25 cellular contexts compared by ENCODE assay signal in the genomic region with DNA sequence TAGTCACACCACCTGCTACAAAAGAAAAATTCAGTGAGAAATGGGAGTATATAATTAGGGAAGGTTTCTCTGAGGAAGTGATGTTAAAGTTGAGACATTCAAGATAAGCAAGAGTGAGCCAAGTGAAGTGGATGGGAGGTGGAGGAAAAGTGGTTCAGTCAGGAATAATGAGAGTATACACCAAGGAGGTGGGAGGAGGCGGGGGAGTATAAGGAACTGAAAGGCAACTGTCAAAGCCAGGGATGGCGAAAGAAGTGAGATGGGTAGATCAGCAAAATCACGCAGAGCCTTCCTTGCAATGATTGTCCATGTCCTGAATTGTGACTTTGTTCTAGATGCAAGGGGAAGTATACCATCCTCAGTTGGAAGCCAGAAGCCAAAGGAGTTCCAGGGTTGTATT. TPM values are rescaled to one million over a fixed set of nuclear protein-coding genes. Genes with fewer than 3 reads are reported as not detected.
"Had no signal": no experiment of that assay in that cellular context is flagged by ENCODE, and none has a peak within 500 bp of the region (broad histone marks: within the 10 kb centered on the region; RNA-seq: fewer than 3 reads in every experiment).

No MANE protein-coding gene starts in this region.

- H3K36me3 ChIP-seq: ascending aorta, WERI-Rb-1 had no signal

- H3K4me3 Mint-ChIP-seq: activated CD4-positive, alpha-beta T cell treated with anti-CD3 and anti-CD28 coated beads for 36 hours; activated CD8-positive, alpha-beta T cell treated with anti-CD3 and anti-CD28 coated beads for 36 hours; activated naive CD4-positive, alpha-beta T cell treated with anti-CD3 and anti-CD28 coated beads, Interleukin-2, amount 10 ng/mL, durations not matched to agents 7 days and 5 days; activated naive CD8-positive, alpha-beta T cell treated with anti-CD3 and anti-CD28 coated beads, Interleukin-2, amount 10 ng/mL, durations not matched to agents 7 days and 5 days; activated T-cell treated with anti-CD3 and anti-CD28 coated beads, Interleukin-2, amount 50 U/mL, for 72 hours; T-cell had no signal

- H3K36me3 Mint-ChIP-seq: activated naive CD4-positive, alpha-beta T cell treated with anti-CD3 and anti-CD28 coated beads, Interleukin-2, amount 10 ng/mL, durations not matched to agents 7 days and 5 days; activated naive CD8-positive, alpha-beta T cell treated with anti-CD3 and anti-CD28 coated beads, Interleukin-2, amount 10 ng/mL, durations not matched to agents 7 days and 5 days; T-cell had no signal

- H3K9me3 ChIP-seq: ascending aorta, body of pancreas had no signal

- ATAC-seq: activated CD4-positive, alpha-beta T cell treated with anti-CD3 and anti-CD28 coated beads for 36 hours; activated CD8-positive, alpha-beta T cell treated with anti-CD3 and anti-CD28 coated beads for 36 hours; activated T-cell treated with anti-CD3 and anti-CD28 coated beads, Interleukin-2, amount 50 U/mL, for 72 hours; body of pancreas; K562; T-cell had no signal

- H3K4me3 ChIP-seq: ascending aorta, body of pancreas, K562, SK-N-MC had no signal

- H3K27ac Mint-ChIP-seq: activated CD4-positive, alpha-beta T cell treated with anti-CD3 and anti-CD28 coated beads for 36 hours; activated CD8-positive, alpha-beta T cell treated with anti-CD3 and anti-CD28 coated beads for 36 hours; activated naive CD4-positive, alpha-beta T cell treated with anti-CD3 and anti-CD28 coated beads, Interleukin-2, amount 10 ng/mL, durations not matched to agents 7 days and 5 days; activated naive CD8-positive, alpha-beta T cell treated with anti-CD3 and anti-CD28 coated beads, Interleukin-2, amount 10 ng/mL, durations not matched to agents 7 days and 5 days; activated T-cell treated with anti-CD3 and anti-CD28 coated beads, Interleukin-2, amount 50 U/mL, for 72 hours; activated T-helper 2 cell treated with anti-CD3 and anti-CD28 coated beads, Interferon-gamma antibody, Interleukin-2, Interleukin-4, amounts not matched to agents 10 μg/mL and 5 μg/mL and 100 μg/mL, durations not matched to agents 14 hours and 24 hours and 36 hours; T-cell had no signal

- H3K27me3 ChIP-seq: ascending aorta, body of pancreas had no signal

- H3K4me1 Mint-ChIP-seq: activated CD4-positive, alpha-beta T cell treated with anti-CD3 and anti-CD28 coated beads for 36 hours; activated naive CD4-positive, alpha-beta T cell treated with anti-CD3 and anti-CD28 coated beads, Interleukin-2, amount 10 ng/mL, durations not matched to agents 7 days and 5 days; activated naive CD8-positive, alpha-beta T cell treated with anti-CD3 and anti-CD28 coated beads, Interleukin-2, amount 10 ng/mL, durations not matched to agents 7 days and 5 days; T-cell had no signal

- H3K27ac ChIP-seq: ascending aorta, body of pancreas, SK-N-MC, WERI-Rb-1 had no signal

- H3K27me3 Mint-ChIP-seq: activated CD4-positive, alpha-beta T cell treated with anti-CD3 and anti-CD28 coated beads for 36 hours; activated CD8-positive, alpha-beta T cell treated with anti-CD3 and anti-CD28 coated beads for 36 hours; activated naive CD4-positive, alpha-beta T cell treated with anti-CD3 and anti-CD28 coated beads, Interleukin-2, amount 10 ng/mL, durations not matched to agents 7 days and 5 days; activated naive CD8-positive, alpha-beta T cell treated with anti-CD3 and anti-CD28 coated beads, Interleukin-2, amount 10 ng/mL, durations not matched to agents 7 days and 5 days; T-cell had no signal

- DNase-seq: activated CD4-positive, alpha-beta T cell treated with anti-CD3 and anti-CD28 coated beads for 36 hours; activated CD8-positive, alpha-beta memory T cell treated with anti-CD3 and anti-CD28 coated beads, Interleukin-2, amount 50 U/mL, for 4 hours; activated CD8-positive, alpha-beta T cell treated with anti-CD3 and anti-CD28 coated beads for 36 hours; activated gamma-delta T cell treated with Interleukin-2 at 50 U/mL for 16 hours; activated naive CD4-positive, alpha-beta T cell treated with anti-CD3 and anti-CD28 coated beads, Interleukin-2, amount 10 ng/mL, durations not matched to agents 7 days and 5 days; activated naive CD8-positive, alpha-beta T cell treated with anti-CD3 and anti-CD28 coated beads, Interleukin-2, amount 10 ng/mL, durations not matched to agents 7 days and 5 days; activated T-cell treated with anti-CD3 and anti-CD28 coated beads, Interleukin-2, amount 50 U/mL, for 72 hours; amniotic stem cell; body of pancreas; Karpas-422; NCI-H1048; NCI-H146; NCI-H187 treated with DMSO at 0.1 percent for 48 hours; NCI-H2081 treated with DMSO at 0.1 percent for 48 hours; NCI-H82; SIG-M5; T-cell; T-helper 2 cell; T1000; WERI-Rb-1 had no signal

- H3K4me1 ChIP-seq: ascending aorta had no signal

RNA-seq across cellular contexts. Expression of gene PRKD1, which starts 33.6 kb away (rescaled TPM):
- total RNA-seq: activated CD4-positive, alpha-beta T cell treated with anti-CD3 and anti-CD28 coated beads for 36 hours; activated CD8-positive, alpha-beta T cell treated with anti-CD3 and anti-CD28 coated beads for 36 hours; activated naive CD8-positive, alpha-beta T cell treated with anti-CD3 and anti-CD28 coated beads, Interleukin-2, amount 10 ng/mL, durations not matched to agents 7 days and 5 days; activated T-cell treated with anti-CD3 and anti-CD28 coated beads, Interleukin-2, amount 50 U/mL, for 72 hours; activated T-helper 2 cell treated with anti-CD3 and anti-CD28 coated beads, Interferon-gamma antibody, Interleukin-2, Interleukin-4, amounts not matched to agents 10 μg/mL and 5 μg/mL and 100 μg/mL, durations not matched to agents 14 hours and 24 hours and 36 hours; OCI-LY7 had no signal
